Comparison of ENCODE assay signal across 8 cellular contexts in the genomic region with DNA sequence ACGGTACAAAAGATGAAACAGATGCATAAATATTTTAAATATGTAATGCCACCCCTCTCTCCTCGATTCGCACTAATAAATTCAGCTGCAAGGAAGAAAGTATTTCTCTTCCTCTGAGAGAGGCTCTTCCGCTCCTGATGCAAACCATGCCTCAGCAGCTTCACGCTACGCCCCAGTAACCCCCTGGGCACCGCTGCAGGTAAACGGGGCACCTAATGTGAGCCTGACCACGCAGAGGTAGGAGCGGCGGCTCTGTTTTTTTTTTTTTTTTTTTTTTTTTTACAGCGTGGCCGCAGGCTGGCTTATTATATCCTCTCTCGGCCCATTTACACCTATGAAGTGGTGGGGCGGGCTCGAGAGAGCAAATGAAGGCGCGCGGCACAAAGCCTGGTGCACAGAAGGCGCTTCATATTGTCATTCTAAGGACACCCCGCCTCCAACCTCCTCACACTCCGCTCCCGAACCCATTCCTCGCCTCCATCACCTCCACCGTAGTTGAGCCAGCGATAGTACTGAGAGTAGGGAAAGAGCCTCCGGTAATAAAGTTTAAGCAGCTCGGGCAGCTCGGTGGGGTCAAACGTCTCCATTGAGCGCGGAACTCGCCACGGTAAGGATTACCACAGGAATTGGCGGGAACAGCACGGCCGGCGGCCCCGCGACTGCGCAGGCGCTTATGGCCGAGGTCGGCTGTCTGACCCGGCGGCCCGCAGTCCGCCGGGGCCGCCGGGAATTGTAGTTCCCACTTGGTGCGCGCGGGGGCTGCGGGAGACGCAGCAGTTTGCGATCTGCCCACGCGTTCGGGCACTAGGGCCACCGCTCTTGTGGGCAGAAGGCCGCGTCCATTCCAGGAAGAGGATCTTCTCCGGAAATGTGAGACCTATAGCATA. TPM values are rescaled to one million over a fixed set of nuclear protein-coding genes. Genes with fewer than 3 reads are reported as not detected.
A peak's percentile ranks its signal among the peaks of the same experiment; 100 is the strongest.
DNase-seq lines count a peak whose midpoint lies in the region; ATAC-seq and TF ChIP-seq lines count a peak whose summit lies in the region.

A gene (minus strand): TSS at position 612 of the 887 bp plus-strand sequence. CDS start 25 bp downstream, at position 587.

- H3K27me3 ChIP-seq in A673 (replicated peaks; ENCODE audit: insufficient read depth, low read depth, low read length, poor library complexity): no peaks in the 10 kb centered on the region
- no peaks in the 10 kb centered on the region for H3K27me3 ChIP-seq in body of pancreas
- no peaks in the 10 kb centered on the region for H3K27me3 ChIP-seq in skeletal muscle satellite cell (ENCODE audit: control insufficient read depth, insufficient read depth, low read length)

- no peaks in the 10 kb centered on the region for H3K9me3 ChIP-seq in A673 (ENCODE audit: low read depth, low read length, poor library complexity, severe bottlenecking)
- H3K9me3 ChIP-seq in body of pancreas: no peaks in the 10 kb centered on the region
- H3K9me3 ChIP-seq in iPS-18c (ENCODE audit: control insufficient read depth, insufficient read depth, low read length): no peaks in the 10 kb centered on the region
- no peaks in the 10 kb centered on the region for H3K9me3 ChIP-seq in skeletal muscle satellite cell (replicated peaks; ENCODE audit: low read length)

- H3K9ac ChIP-seq in skeletal muscle satellite cell (ENCODE audit: low read depth, low read length): peak within 1 kb of the TSS; percentile 90

- WGBS in body of pancreas, 2 donors: 0% methylated on average over 38 to 64 of the region's 64 CpGs

- DNase-seq in A673 (ENCODE audit: low spot score): peak; percentile 92
- peak; percentile 89 for DNase-seq in NCI-H2107 treated with DMSO at 0.1 percent for 48 hours (lab: John Stamatoyannopoulos, UW; ENCODE audit: unreplicated experiment)
- DNase-seq in UCSD-AML1 (lab: John Stamatoyannopoulos, UW; ENCODE audit: unreplicated experiment): peak; percentile 89
- peak; percentile 83 to 88 (median 84) for DNase-seq in body of pancreas

- H3K4me2 ChIP-seq in skeletal muscle satellite cell (ENCODE audit: low read length): peak within 1 kb of the TSS; percentile 98

- TSS peak; percentile 50 for BruUV-seq in A673 (replicated peaks; lab: Mats Ljungman, UMichigan)

- POLR2A ChIA-PET in A673 (lab: Charles Lee; ENCODE audit: low non-redundant PET): interaction anchor here (0.7 kb wide), 1 partner anchor 336 kb away, joined by 4 read pairs; no protein-coding TSS in a partner anchor

- TF ChIP-seq CTCF in A673 (conservative IDR thresholded peaks at IDR 0.05; ENCODE audit: low read depth, low read length) (no peak), body of pancreas (IDR thresholded peaks at IDR 0.05) (peak in 2 of 7 experiments; percentile 8 to 41)

- H3K4me1 ChIP-seq in A673 (ENCODE audit: insufficient read depth, low read length, poor library complexity, severe bottlenecking) (peaks cover 14% of the 10 kb centered on the region), body of pancreas (peaks cover 8% of the 10 kb centered on the region), skeletal muscle satellite cell (ENCODE audit: control insufficient read depth, insufficient read depth, low read length) (no peaks in the 10 kb centered on the region)

- H3K4me3 ChIP-seq in A673 (ENCODE audit: low read depth, low read length, poor library complexity, severe bottlenecking): peak within 1 kb of the TSS; percentile 86
- H3K4me3 ChIP-seq in body of pancreas: peak within 1 kb of the TSS; percentile 57 to 68
- H3K4me3 ChIP-seq in iPS-18c (ENCODE audit: insufficient read depth, low read depth, low read length): peak within 1 kb of the TSS; percentile 84
- H3K4me3 ChIP-seq in skeletal muscle satellite cell (ENCODE audit: low read length): peak within 1 kb of the TSS; percentile 99

- intact Hi-C loops in A673 (cut with micrococcal nuclease; ENCODE audit: unreplicated experiment) (loop anchor here (2.0 to 10.0 kb wide), 2 partner anchors 65 to 433 kb away; no protein-coding TSS in a partner anchor), body of pancreas (cut with DNase I) (no loop called here)

- CTCF ChIA-PET in A673 (lab: Charles Lee): no interaction called here

- peak; percentile 75 for ATAC-seq in GM18867 (IDR thresholded peaks at IDR 0.05; ENCODE audit: unreplicated experiment)
- peak; percentile 77 for ATAC-seq in HG03095 (IDR thresholded peaks at IDR 0.05; ENCODE audit: unreplicated experiment)
- ATAC-seq in body of pancreas: peak; percentile 93

- H3K36me3 ChIP-seq in A673 (ENCODE audit: insufficient read depth, low read length, poor library complexity, severe bottlenecking) (peaks cover 20% of the 10 kb centered on the region), body of pancreas (replicated peaks in 1 of 2; ENCODE audit: insufficient read depth in 1 of 2, low read depth in 2 of 2) (no peaks in the 10 kb centered on the region), skeletal muscle satellite cell (ENCODE audit: insufficient read depth, low read length) (no peaks in the 10 kb centered on the region)

- TF ChIP-seq POLR2A in body of pancreas (IDR thresholded peaks at IDR 0.05): peak in 2 of 3 donors; percentile 62 to 67

- H3K27ac ChIP-seq in A673 (ENCODE audit: low read depth, low read length, poor library complexity, severe bottlenecking): peak within 1 kb of the TSS; percentile 90
- H3K27ac ChIP-seq in body of pancreas: peak within 1 kb of the TSS in 3 of 4 donors; percentile 73 to 84 (median 81)

RNA-seq across cellular contexts. Expression of the gene that starts here (rescaled TPM):
- 51.9 and 66.2 TPM in 2 replicates for total RNA-seq in A673 (2021)
- 10 to 100 TPM in 1 of 2 donors, 1 to 10 TPM in 1; 4.4 to 28.0 TPM for total RNA-seq in body of pancreas
- total RNA-seq in skeletal muscle satellite cell (2012; rRNA removed): 14.2 and 15.0 TPM in 2 replicates

Comparison
In these comparisons a context has a peak if more than half of its experiments do, and no peak if none do; other contexts are left out.
1. Peak in every context shown above with its lines: DNase-seq, ATAC-seq, H3K4me3 ChIP-seq and H3K27ac ChIP-seq.